Comparison of ENCODE assay signal across 11 cellular contexts in genomic region chr2:74004212-74005182, GRCh38. TPM values are rescaled to one million over a fixed set of nuclear protein-coding genes. Genes with fewer than 3 reads are reported as not detected.
DNase-seq lines count a peak whose midpoint lies in the region; ATAC-seq and TF ChIP-seq lines count a peak whose summit lies in the region.
"Had no signal": no experiment of that assay in that cellular context is flagged by ENCODE, and none has a peak within 500 bp of the region (broad histone marks: within the 10 kb centered on the region; RNA-seq: fewer than 3 reads in every experiment).

No MANE protein-coding gene starts in this region.

- in situ Hi-C loops in ACHN (cut with HindIII; ENCODE audit: low pct_ligation_motif_present, low pct_unique_long_range_greater_than_20kb, low sequenced_read_pairs) = no loop called here

- peaks cover 27% of the 10 kb centered on the region for H4K20me1 ChIP-seq in GM23338 (replicated peaks; ENCODE audit: insufficient read depth)

- TF ChIP-seq CTCF in BJ (IDR thresholded peaks at IDR 0.05; ENCODE audit: insufficient read depth, low read depth, low read length) (no peak), GM23338 (conservative IDR thresholded peaks at IDR 0.05; ENCODE audit: low read depth in 2 of 2) (no peak), chondrocyte (IDR thresholded peaks at IDR 0.05) (no peak), natural killer cell (IDR thresholded peaks at IDR 0.05) (no peak)

- H3K4me1 Mint-ChIP-seq in GM23338 (peaks cover 83% of the 10 kb centered on the region), chondrocyte (ENCODE audit: low read depth) (peaks cover 88% of the 10 kb centered on the region), natural killer cell (peaks cover 72 to 85% of the 10 kb centered on the region in 2 donors)

- ATAC-seq in GM23338 (no peak), natural killer cell (no peak)
- ATAC-seq: activated naive CD8-positive, alpha-beta T cell treated with anti-CD3 and anti-CD28 coated beads, Interleukin-2, amount 50 U/mL, for 24 hours had no signal

- H3K27ac ChIP-seq in GM23338 (ENCODE audit: low read depth) = no peak overlapping the region
- H3K27ac ChIP-seq in effector memory CD4-positive, alpha-beta T cell (ENCODE audit: insufficient read depth, low read length, poor library complexity, severe bottlenecking) = no peak overlapping the region

- CTCF ChIA-PET in BJ (lab: Yijun Ruan, JAX) = interaction anchor here (1.5 kb wide), 1 partner anchor 9 kb away, joined by 5 read pairs; no protein-coding TSS in a partner anchor

- no peaks in the 10 kb centered on the region for H3K27me3 ChIP-seq in BJ (ENCODE audit: control insufficient read depth, insufficient read depth, low read length)
- H3K27me3 ChIP-seq in GM23338 (ENCODE audit: insufficient read depth) = no peaks in the 10 kb centered on the region
- no peaks in the 10 kb centered on the region for H3K27me3 ChIP-seq in effector memory CD4-positive, alpha-beta T cell (replicated peaks; ENCODE audit: control insufficient read depth, insufficient read depth, low read length, poor library complexity, severe bottlenecking)

- H2AFZ ChIP-seq in GM23338 = no peak overlapping the region

- H3K9me3 ChIP-seq in effector memory CD4-positive, alpha-beta T cell (ENCODE audit: control insufficient read depth, low read length) = no peaks in the 10 kb centered on the region

- H3K4me1 ChIP-seq in GM23338 (ENCODE audit: insufficient read depth) = peaks cover 66% of the 10 kb centered on the region
- H3K4me1 ChIP-seq in effector memory CD4-positive, alpha-beta T cell (ENCODE audit: control insufficient read depth, insufficient read depth, low read length, poor library complexity, severe bottlenecking) = peaks cover 11% of the 10 kb centered on the region

- POLR2A ChIA-PET in BJ (lab: Charles Lee) = no interaction called here

- DNase-seq in BJ (ENCODE audit: low read depth) (no peak), GM23338 (ENCODE audit: low spot score) (no peak), chondrocyte (ENCODE audit: low spot score) (peak; percentile 70), natural killer cell (no peak), UCSD-AML1 (lab: John Stamatoyannopoulos, UW; ENCODE audit: unreplicated experiment) (no peak), ACHN (no peak)
- no peak for DNase-seq in stimulated activated CD4-positive, alpha-beta T cell treated with anti-CD3 and anti-CD28 coated beads, Interleukin-2, amount 100 ng/mL, for 48 hours
- no peak for DNase-seq in effector memory CD4-positive, alpha-beta T cell
- DNase-seq: activated naive CD8-positive, alpha-beta T cell treated with anti-CD3 and anti-CD28 coated beads, Interleukin-2, amount 50 U/mL, for 24 hours; small intestine; stimulated activated naive CD4-positive, alpha-beta T cell treated with Interleukin-2 at 50 U/mL for 16 hours had no signal

- H3K9me2 ChIP-seq in GM23338 (ENCODE audit: insufficient read depth) = peaks cover 4% of the 10 kb centered on the region; the same call in 1 of the 2 replicates

- H3F3A ChIP-seq in GM23338 (replicated peaks; ENCODE audit: low read depth) = no peaks in the 10 kb centered on the region

- H3K4me2 ChIP-seq in GM23338 = peak overlapping the region; percentile 94

- H3K9me3 Mint-ChIP-seq in GM23338 (no peaks in the 10 kb centered on the region), chondrocyte (ENCODE audit: low read depth) (no peaks in the 10 kb centered on the region), natural killer cell (no peaks in the 10 kb centered on the region)
- H3K9me3 Mint-ChIP-seq: activated naive CD8-positive, alpha-beta T cell treated with anti-CD3 and anti-CD28 coated beads, Interleukin-2, amount 50 U/mL, for 24 hours had no signal

- H3K36me3 Mint-ChIP-seq in GM23338 (ENCODE audit: low read depth) = peaks cover 8% of the 10 kb centered on the region
- peaks cover 2% of the 10 kb centered on the region for H3K36me3 Mint-ChIP-seq in chondrocyte (ENCODE audit: low read depth)
- peaks cover 5% of the 10 kb centered on the region for H3K36me3 Mint-ChIP-seq in natural killer cell

- peak overlapping the region; percentile 77 for H3K4me3 ChIP-seq in BJ (ENCODE audit: low read depth, low read length)
- peak overlapping the region; percentile 93 for H3K4me3 ChIP-seq in GM23338
- no peak overlapping the region for H3K4me3 ChIP-seq in effector memory CD4-positive, alpha-beta T cell (ENCODE audit: insufficient read depth, low read depth, low read length, poor library complexity, severe bottlenecking)

- H3K4me3 Mint-ChIP-seq in GM23338 (peak overlapping the region; percentile 87), chondrocyte (ENCODE audit: unreplicated experiment) (peak overlapping the region; percentile 89), natural killer cell (peak overlapping the region; percentile 56)

- H3K36me3 ChIP-seq in BJ (ENCODE audit: control insufficient read depth, insufficient read depth, low read length) = no peaks in the 10 kb centered on the region; the same call in 1 of the 2 replicates
- H3K36me3 ChIP-seq in GM23338 (ENCODE audit: insufficient read depth) = no peaks in the 10 kb centered on the region; the same call in 1 of the 2 replicates
- H3K36me3 ChIP-seq in effector memory CD4-positive, alpha-beta T cell (ENCODE audit: control insufficient read depth, insufficient read depth, low read length) = peaks cover 3% of the 10 kb centered on the region

- H3K79me2 ChIP-seq in GM23338 (replicated peaks; ENCODE audit: insufficient read depth) = peaks cover 73% of the 10 kb centered on the region

- intact Hi-C loops in natural killer cell (cut with micrococcal nuclease) = loop anchor here (10.0 kb wide), 1 partner anchor 90 kb away; no protein-coding TSS in a partner anchor

- peaks cover 21% of the 10 kb centered on the region for H3K27me3 Mint-ChIP-seq in GM23338 (ENCODE audit: insufficient read depth, low read depth, poor library complexity)
- no peaks in the 10 kb centered on the region for H3K27me3 Mint-ChIP-seq in chondrocyte (ENCODE audit: low read depth)
- H3K27me3 Mint-ChIP-seq in natural killer cell (ENCODE audit: low read depth in 2 of 2) = no peaks in the 10 kb centered on the region
- H3K27me3 Mint-ChIP-seq: activated naive CD8-positive, alpha-beta T cell treated with anti-CD3 and anti-CD28 coated beads, Interleukin-2, amount 50 U/mL, for 24 hours had no signal

- H3K27ac Mint-ChIP-seq in GM23338 (peak overlapping the region; percentile 87), chondrocyte (ENCODE audit: unreplicated experiment) (peak overlapping the region; percentile 98), natural killer cell (peak overlapping the region in 1 of 2 donors; percentile 92)

TF ChIP-seq in GM23338, 12 proteins besides CTCF, POLR2A, EP300 and RAD21 (continues in another document):
- TF ChIP-seq ZNF114 (CRISPR knock-in tag; IDR thresholded peaks at IDR 0.05) (no peak), REST (IDR thresholded peaks at IDR 0.05; ENCODE audit: unreplicated experiment) (no peak), POLR2AphosphoS5 (IDR thresholded peaks at IDR 0.05; ENCODE audit: low read depth) (no peak), STAT1 (IDR thresholded peaks at IDR 0.05; ENCODE audit: unreplicated experiment) (no peak), ETS1 (IDR thresholded peaks at IDR 0.05) (no peak), CREB1 (CRISPR knock-in tag; IDR thresholded peaks at IDR 0.05; ENCODE audit: low read depth) (no peak)

RNA-seq across cellular contexts. Expression of gene TET3, which starts 19.8 kb away (rescaled TPM):
- polyA plus RNA-seq in BJ (2011; rRNA removed) (2.1 and 2.6 TPM in 2 replicates), GM23338 (2016; fragmentation: Nextera tagmentation; extraction: Ambion mirVana) (3.6 and 3.8 TPM in 2 replicates)
- polyA minus RNA-seq in BJ (2011; rRNA and poly(A)+ RNA removed) = 5.2 and 6.2 TPM in 2 replicates
- total RNA-seq in GM23338 (2014; rRNA removed; shearing (Covaris generic)) = 18.3 and 19.9 TPM in 2 replicates
- total RNA-seq in chondrocyte (13.1 to 32.2 TPM (median 31.8 TPM) in 3 replicates), natural killer cell (10 to 100 TPM; 40.0 to 47.9 (median 45.3) TPM)
